In genomic region chr17:4807534-4808377, GRCh38 we compare ENCODE assay signal across 8 cellular contexts. TPM values are rescaled to one million over a fixed set of nuclear protein-coding genes. Genes with fewer than 3 reads are reported as not detected.
DNase-seq lines count a peak whose midpoint lies in the region; ATAC-seq and TF ChIP-seq lines count a peak whose summit lies in the region.

No MANE protein-coding gene starts in this region.

- 39 to 46% methylated on average over 26 to 31 of the region's 38 CpGs for whole genome bisulfite sequencing in mesodermal cell (ENCODE audit: insufficient coverage in 2 of 2), 2 experiments

- ATAC-seq in Right ventricle myocardium inferior (peak; percentile 2), GM18868 (IDR thresholded peaks at IDR 0.05; ENCODE audit: unreplicated experiment) (no peak), GM21528 (IDR thresholded peaks at IDR 0.05; ENCODE audit: low FRiP score, unreplicated experiment) (no peak)

- no peak for TF ChIP-seq CTCF in choroid plexus epithelial cell (conservative IDR thresholded peaks at IDR 0.05; ENCODE audit: low read depth, low read length)

- H3K4me1 ChIP-seq in mesodermal cell (ENCODE audit: control insufficient read depth, insufficient read depth, low read length, poor library complexity, severe bottlenecking) = peaks cover 4% of the 10 kb centered on the region

- no peak for DNase-seq in Right ventricle myocardium inferior (ENCODE audit: missing footprints)
- DNase-seq in cardiac septum (ENCODE audit: low spot score) = no peak
- DNase-seq in choroid plexus epithelial cell (ENCODE audit: low read depth) = no peak
- no peak for DNase-seq in RKO (ENCODE audit: low spot score)
- no peak for DNase-seq in epidermal melanocyte (ENCODE audit: insufficient read length, low spot score)

- H3K4me3 ChIP-seq in choroid plexus epithelial cell (ENCODE audit: low read depth, low read length) (peak overlapping the region; percentile 75), mesodermal cell (ENCODE audit: extremely low read depth, insufficient read depth, low read length, poor library complexity, severe bottlenecking) (peak overlapping the region; percentile 68)

- peaks cover 33% of the 10 kb centered on the region for H3K36me3 ChIP-seq in mesodermal cell (ENCODE audit: control insufficient read depth, insufficient read depth, low read length)

- H3K9me3 ChIP-seq in mesodermal cell (ENCODE audit: control insufficient read depth, low read length) = no peaks in the 10 kb centered on the region

- no peak overlapping the region for H3K27ac ChIP-seq in mesodermal cell (ENCODE audit: low read depth, low read length, severe bottlenecking)

- intact Hi-C loops in Right ventricle myocardium inferior (cut with DNase I) (loop anchor here (5.0 kb wide), 1 partner anchor 75 kb away; no protein-coding TSS in a partner anchor), cardiac septum (cut with DNase I) (no loop called here)

RNA-seq across cellular contexts. Expression of gene PLD2, which starts 0.8 kb away (rescaled TPM):
- total RNA-seq in Right ventricle myocardium inferior (12.6 TPM), cardiac septum (9.5 TPM)
- 37.8 TPM for polyA plus RNA-seq in mesodermal cell (2013, experiment 1 of 2)
- 39.4 TPM for polyA plus RNA-seq in mesodermal cell (2013, experiment 2 of 2)

RNA-seq across cellular contexts. Expression of gene PSMB6, which starts 11.8 kb away (rescaled TPM):
- 225 TPM for total RNA-seq in Right ventricle myocardium inferior
- 147 TPM for total RNA-seq in cardiac septum
- 260 TPM for polyA plus RNA-seq in mesodermal cell (2013, experiment 1 of 2)
- 235 TPM for polyA plus RNA-seq in mesodermal cell (2013, experiment 2 of 2)

RNA-seq across cellular contexts. Expression of gene GLTPD2, which starts 19.0 kb away (rescaled TPM):
- total RNA-seq in Right ventricle myocardium inferior (not detected), cardiac septum (not detected)
- polyA plus RNA-seq in mesodermal cell (2013, experiment 1 of 2) = not detected
- polyA plus RNA-seq in mesodermal cell (2013, experiment 2 of 2) = not detected

RNA-seq across cellular contexts. Expression of gene VMO1, which starts 21.6 kb away (rescaled TPM):
- 0.70 TPM for total RNA-seq in Right ventricle myocardium inferior
- 0.97 TPM for total RNA-seq in cardiac septum
- 1.5 TPM for polyA plus RNA-seq in mesodermal cell (2013, experiment 1 of 2)
- polyA plus RNA-seq in mesodermal cell (2013, experiment 2 of 2) = not detected
